8 cellular contexts compared by ENCODE assay signal in genomic region chr17:60677308-60678117, GRCh38. TPM values are rescaled to one million over a fixed set of nuclear protein-coding genes. Genes with fewer than 3 reads are reported as not detected.
DNase-seq lines count a peak whose midpoint lies in the region; ATAC-seq and FAIRE-seq lines count a peak whose summit lies in the region.

Gene BCAS3 (plus strand): TSS chr17:60677851.

- no peaks in the 10 kb centered on the region for H3K36me3 Mint-ChIP-seq in activated CD8-positive, alpha-beta memory T cell treated with anti-CD3 and anti-CD28 coated beads, Interleukin-2, amount 10 ng/mL, durations not matched to agents 7 days and 5 days

- FAIRE-seq in HTR-8/SVneo (lab: Jason Lieb, UNC): peak; percentile 98

- CTCF ChIA-PET in activated CD8-positive, alpha-beta memory T cell treated with anti-CD3 and anti-CD28 coated beads, Interleukin-2, amount 10 ng/mL, durations not matched to agents 7 days and 5 days (lab: Charles Lee): interaction anchor here (0.9 to 1.6 kb wide), 5 partner anchors 18 to 257 kb away, joined by 3 to 7 read pairs (median 3); no protein-coding TSS in a partner anchor

- in situ Hi-C loops in endometrial microvascular endothelial cells (cut with HindIII; ENCODE audit: inconsistent ontology term, low pct_unique_long_range_greater_than_20kb, low sequenced_read_pairs): no loop called here

- peak within 1 kb of the TSS; percentile 87 for H3K27ac Mint-ChIP-seq in activated CD8-positive, alpha-beta memory T cell treated with anti-CD3 and anti-CD28 coated beads, Interleukin-2, amount 10 ng/mL, durations not matched to agents 7 days and 5 days

- H3K27me3 Mint-ChIP-seq in activated CD8-positive, alpha-beta memory T cell treated with anti-CD3 and anti-CD28 coated beads, Interleukin-2, amount 10 ng/mL, durations not matched to agents 7 days and 5 days: no peaks in the 10 kb centered on the region

- no peaks in the 10 kb centered on the region for H3K9me3 Mint-ChIP-seq in activated CD8-positive, alpha-beta memory T cell treated with anti-CD3 and anti-CD28 coated beads, Interleukin-2, amount 10 ng/mL, durations not matched to agents 7 days and 5 days (ENCODE audit: low read depth)

- peak; percentile 97 for ATAC-seq in GM21367 (IDR thresholded peaks at IDR 0.05; ENCODE audit: unreplicated experiment)
- ATAC-seq in activated CD8-positive, alpha-beta memory T cell treated with anti-CD3 and anti-CD28 coated beads, Interleukin-2, amount 10 ng/mL, durations not matched to agents 7 days and 5 days: peak; percentile 97

- DNase-seq in COLO829 (ENCODE audit: low spot score) (peak; percentile 98), HTR-8/SVneo (ENCODE audit: insufficient read length, low spot score) (peak; percentile 100), NOMO-1 treated with dmso at 0.1 percent for 144 hours (lab: John Stamatoyannopoulos, UW; ENCODE audit: unreplicated experiment) (peak; percentile 96), mesenteric fat pad (ENCODE audit: low spot score) (peak; percentile 97)
- DNase-seq in activated CD8-positive, alpha-beta memory T cell treated with anti-CD3 and anti-CD28 coated beads, Interleukin-2, amount 10 ng/mL, durations not matched to agents 7 days and 5 days: peak; percentile 99
- DNase-seq in stimulated activated CD8-positive, alpha-beta memory T cell treated with anti-CD3 and anti-CD28 coated beads, Interleukin-15, amount 100 ng/mL, for 24 hours (ENCODE audit: low read depth): peak; percentile 74

- peak within 1 kb of the TSS; percentile 95 for H3K4me3 Mint-ChIP-seq in activated CD8-positive, alpha-beta memory T cell treated with anti-CD3 and anti-CD28 coated beads, Interleukin-2, amount 10 ng/mL, durations not matched to agents 7 days and 5 days

- H3K4me1 Mint-ChIP-seq in activated CD8-positive, alpha-beta memory T cell treated with anti-CD3 and anti-CD28 coated beads, Interleukin-2, amount 10 ng/mL, durations not matched to agents 7 days and 5 days: peaks cover 18% of the 10 kb centered on the region

RNA-seq across cellular contexts. Expression of gene BCAS3, which starts in this region (rescaled TPM):
- total RNA-seq in activated CD8-positive, alpha-beta memory T cell treated with anti-CD3 and anti-CD28 coated beads, Interleukin-2, amount 10 ng/mL, durations not matched to agents 7 days and 5 days: 10 to 100 TPM; 13.7 to 25.8 TPM
- total RNA-seq in endometrial microvascular endothelial cells (ENCODE audit: inconsistent ontology term) (21.2 TPM), mesenteric fat pad (20.8 TPM)

Comparison
In these comparisons a context has a peak if more than half of its experiments do, and no peak if none do; other contexts are left out.
1. Peak in every context shown above with its lines: DNase-seq and ATAC-seq.